1 cellular context compared by ENCODE assay signal in genomic region chr17:48072811-48073210, GRCh38. TPM values are rescaled to one million over a fixed set of nuclear protein-coding genes. Genes with fewer than 3 reads are reported as not detected.
"Had no signal": no experiment of that assay in that cellular context is flagged by ENCODE, and none has a peak within 500 bp of the region (broad histone marks: within the 10 kb centered on the region; RNA-seq: fewer than 3 reads in every experiment).

No MANE protein-coding gene starts in this region.

RNA-seq across cellular contexts. Expression of gene COPZ2, which starts 35.2 kb away (rescaled TPM):
- total RNA-seq: endodermal cell had no signal
